12 cellular contexts compared by ENCODE assay signal in the genomic region with DNA sequence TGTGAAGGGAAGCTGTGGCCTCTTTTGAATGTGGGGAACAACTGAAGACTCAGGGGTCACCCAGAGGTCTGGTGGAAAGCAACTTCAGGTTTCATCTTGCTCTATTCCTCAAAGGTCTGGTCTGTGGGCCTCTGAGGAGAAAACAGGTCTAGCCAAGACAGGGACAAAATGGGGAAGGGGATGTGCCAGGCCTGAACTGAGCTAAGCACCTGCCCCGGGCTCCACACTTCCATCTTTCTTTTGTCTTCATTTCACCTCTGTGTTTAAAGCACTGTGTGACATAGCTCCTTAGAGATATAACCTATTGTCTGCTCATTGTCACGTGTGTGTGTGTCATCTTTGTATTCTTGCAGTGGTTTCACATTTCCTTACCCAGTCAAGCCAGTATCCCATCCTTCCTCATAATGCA. TPM values are rescaled to one million over a fixed set of nuclear protein-coding genes. Genes with fewer than 3 reads are reported as not detected.
DNase-seq lines count a peak whose midpoint lies in the region; ATAC-seq, FAIRE-seq and TF ChIP-seq lines count a peak whose summit lies in the region.
"Had no signal": no experiment of that assay in that cellular context is flagged by ENCODE, and none has a peak within 500 bp of the region (broad histone marks: within the 10 kb centered on the region; RNA-seq: fewer than 3 reads in every experiment).

No MANE protein-coding gene starts in this region.

- no peaks in the 10 kb centered on the region for H3K27me3 ChIP-seq in SK-N-SH (ENCODE audit: insufficient read depth)
- H3K27me3 ChIP-seq in adrenal gland = no peaks in the 10 kb centered on the region
- no peaks in the 10 kb centered on the region for H3K27me3 ChIP-seq in HepG2 (ENCODE audit: control insufficient read depth in 1 of 2, insufficient read depth in 2 of 2, low read length in 2 of 2)
- H3K27me3 ChIP-seq: tibial nerve had no signal

- POLR2A ChIA-PET in SK-N-SH (lab: Yijun Ruan, JAX) = interaction anchor here (0.7 kb wide), 1 partner anchor 85 kb away, joined by 4 read pairs; a partner anchor contains a TSS
- POLR2A ChIA-PET in HepG2 (lab: Yijun Ruan, JAX) = interaction anchor here (0.9 to 17.4 kb wide), 4 partner anchors 8 to 85 kb away, joined by 3 to 514 read pairs (median 35); a partner anchor contains a TSS

- H3K4me2 ChIP-seq in SK-N-SH = no peak overlapping the region
- no peak overlapping the region for H3K4me2 ChIP-seq in HepG2 (ENCODE audit: low read depth, low read length)

- intact Hi-C loops in adrenal gland (cut with DNase I) (no loop called here), HepG2 (cut with micrococcal nuclease; ENCODE audit: unreplicated experiment) (no loop called here)

- H3F3A ChIP-seq in SK-N-SH (replicated peaks; ENCODE audit: insufficient read depth) = peaks cover 21% of the 10 kb centered on the region

- H4K20me1 ChIP-seq in SK-N-SH (ENCODE audit: insufficient read depth) = no peaks in the 10 kb centered on the region
- no peaks in the 10 kb centered on the region for H4K20me1 ChIP-seq in HepG2 (ENCODE audit: insufficient read depth, low read length)

- no peak for TF ChIP-seq POLR2A in adrenal gland (IDR thresholded peaks at IDR 0.05)
- no peak for TF ChIP-seq POLR2A in HepG2 (IDR thresholded peaks at IDR 0.05; ENCODE audit: insufficient read depth in 1 of 2, low read depth in 2 of 2, low read length in 2 of 2)

- no peak overlapping the region for H2AFZ ChIP-seq in SK-N-SH (ENCODE audit: low read depth)
- no peak overlapping the region for H2AFZ ChIP-seq in HepG2 (ENCODE audit: low read length)

- peaks cover 10% of the 10 kb centered on the region for H3K36me3 Mint-ChIP-seq in type B pancreatic cell

- H3K4me1 Mint-ChIP-seq in type B pancreatic cell (ENCODE audit: unreplicated experiment) = peaks cover 44% of the 10 kb centered on the region

- no peaks in the 10 kb centered on the region for H3K9me3 ChIP-seq in SK-N-SH
- no peaks in the 10 kb centered on the region for H3K9me3 ChIP-seq in adrenal gland (replicated peaks in 1 of 3)
- H3K9me3 ChIP-seq in HepG2 (ENCODE audit: low read length) = no peaks in the 10 kb centered on the region
- H3K9me3 ChIP-seq: tibial nerve had no signal

- in situ Hi-C loops in HepG2 (cut with HindIII; ENCODE audit: extremely low pct_ligation_motif_present, low pct_unique_long_range_greater_than_20kb) = no loop called here

- H3K36me3 ChIP-seq in SK-N-SH (replicated peaks in 1 of 2; ENCODE audit: control insufficient read depth in 1 of 2, insufficient read depth in 2 of 2, low read length in 1 of 2) = peaks cover 0 to 9% of the 10 kb centered on the region in 2 experiments
- peaks cover 0 to 22% of the 10 kb centered on the region in 2 donors for H3K36me3 ChIP-seq in adrenal gland (replicated peaks in 1 of 2)
- H3K36me3 ChIP-seq in HepG2 (replicated peaks in 1 of 2; ENCODE audit: control insufficient read depth in 1 of 2, insufficient read depth in 2 of 2, low read length in 2 of 2) = peaks cover 8 to 33% of the 10 kb centered on the region in 2 experiments; a peak in 4 of 5 replicates

- H3K9me3 Mint-ChIP-seq in type B pancreatic cell = no peaks in the 10 kb centered on the region

- peaks cover 20 to 23% of the 10 kb centered on the region in 2 experiments; a peak in 3 of 4 replicates for H3K4me1 ChIP-seq in SK-N-SH (ENCODE audit: control insufficient read depth in 1 of 2, insufficient read depth in 2 of 2, low read depth in 1 of 2, low read length in 1 of 2)
- peaks cover 21 to 23% of the 10 kb centered on the region in 2 donors for H3K4me1 ChIP-seq in adrenal gland (replicated peaks in 1 of 2)
- H3K4me1 ChIP-seq in HepG2 (ENCODE audit: insufficient read depth, low read length) = peaks cover 80% of the 10 kb centered on the region

- WGBS in SK-N-SH (ENCODE audit: low lambda C conversion rate) = 100% methylated on average over 2 of the region's 2 CpGs
- WGBS in adrenal gland, 4 donors = 73 to 82% (median 78%) methylated on average over 2 of the region's 2 CpGs
- WGBS in HepG2 (ENCODE audit: low lambda C conversion rate) = 88% methylated on average over 2 of the region's 2 CpGs

- H3K27ac Mint-ChIP-seq in type B pancreatic cell = peak overlapping the region; percentile 97

- CTCF ChIA-PET in SK-N-SH (lab: Yijun Ruan, JAX) = interaction anchor here (1.3 to 7.5 kb wide), 6 partner anchors 16 to 86 kb away, joined by 5 to 66 read pairs (median 6); a partner anchor contains a TSS
- CTCF ChIA-PET in HepG2 (lab: Yijun Ruan, JAX; ENCODE audit: low intra/inter-chr PET ratio, low total read pairs) = no interaction called here

- TF ChIP-seq RAD21 in SK-N-SH (IDR thresholded peaks at IDR 0.05; ENCODE audit: low read length) (no peak), HepG2 (CRISPR knock-in tag; IDR thresholded peaks at IDR 0.05) (no peak)

- no peak for FAIRE-seq in HepG2 (lab: Jason Lieb, UNC)

- H3K27ac ChIP-seq in SK-N-SH (ENCODE audit: low read depth in 2 of 2, low read length in 1 of 2) = peak overlapping the region; percentile 96 to 98
- H3K27ac ChIP-seq in adrenal gland = peak overlapping the region in 4 of 5 donors; percentile 90 to 97 (median 95)
- H3K27ac ChIP-seq in HepG2 (ENCODE audit: extremely low read length, insufficient read depth, low read length) = peak overlapping the region; percentile 90

- H3K79me2 ChIP-seq in SK-N-SH (ENCODE audit: insufficient read depth) (no peaks in the 10 kb centered on the region), HepG2 (ENCODE audit: insufficient read depth, low read length) (peaks cover 5% of the 10 kb centered on the region)

- no peaks in the 10 kb centered on the region for H3K9me2 ChIP-seq in SK-N-SH

- no TSS peak for BruUV-seq in HepG2 (replicated peaks; lab: Mats Ljungman, UMichigan)

- no peak for DNase-seq in SK-N-SH
- no peak for DNase-seq in adrenal gland
- DNase-seq in HepG2 (ENCODE audit: low spot score) = no peak
- no peak for DNase-seq in type B pancreatic cell (ENCODE audit: extremely low spot score, unreplicated experiment)
- no peak for DNase-seq in DMS 273 (lab: John Stamatoyannopoulos, UW; ENCODE audit: unreplicated experiment)
- DNase-seq in superior temporal gyrus (ENCODE audit: extremely low spot score) = no peak
- DNase-seq: activated CD4-positive, alpha-beta T cell treated with anti-CD3 and anti-CD28 coated beads, Interleukin-2, amount 50 U/mL, for 4 hours; NCI-H1436; stimulated activated CD4-positive, alpha-beta T cell treated with anti-CD3 and anti-CD28 coated beads, Interleukin-4, amount 100 ng/mL, for 4 hours had no signal

- TF ChIP-seq EP300 in SK-N-SH (IDR thresholded peaks at IDR 0.05; ENCODE audit: borderline replicate concordance in 1 of 2, low read depth in 1 of 2, low read length in 1 of 2) (no peak), HepG2 (IDR thresholded peaks at IDR 0.05; ENCODE audit: low read depth in 2 of 2, low read length in 2 of 2) (no peak), HepG2 (CRISPR knock-in tag; IDR thresholded peaks at IDR 0.05; ENCODE audit: borderline replicate concordance) (no peak)

- ATAC-seq in SK-N-SH treated with all-trans-retinoic acid at 6 μM for 48 hours (no peak), HepG2 (no peak), HG02973 (IDR thresholded peaks at IDR 0.05; ENCODE audit: unreplicated experiment) (no peak)

- H3K9ac ChIP-seq in SK-N-SH (no peak overlapping the region), HepG2 (ENCODE audit: insufficient read depth, low read depth, low read length) (peak overlapping the region; percentile 49)

- H3K4me3 Mint-ChIP-seq in type B pancreatic cell = no peak overlapping the region

- H3K4me3 ChIP-seq in SK-N-SH (ENCODE audit: low read depth in 2 of 2, low read length in 1 of 2) (no peak overlapping the region), adrenal gland (no peak overlapping the region), HepG2 (replicated peaks in 1 of 3; ENCODE audit: insufficient read depth in 1 of 3, low read depth in 2 of 3, low read length in 3 of 3) (no peak overlapping the region)
- H3K4me3 ChIP-seq: tibial nerve had no signal

- H3K27me3 Mint-ChIP-seq in type B pancreatic cell = no peaks in the 10 kb centered on the region

- no peak for TF ChIP-seq CTCF in SK-N-SH (IDR thresholded peaks at IDR 0.05)
- no peak for TF ChIP-seq CTCF in adrenal gland (IDR thresholded peaks at IDR 0.05)
- no peak for TF ChIP-seq CTCF in HepG2 (CRISPR knock-in tag; IDR thresholded peaks at IDR 0.05)
- TF ChIP-seq CTCF in type B pancreatic cell (conservative IDR thresholded peaks at IDR 0.05) = no peak

RNA-seq across cellular contexts. Expression of a gene that starts 19.9 kb away (rescaled TPM):
- polyA plus RNA-seq in SK-N-SH (2012; rRNA removed) (74.1 and 129 TPM in 2 replicates), adrenal gland (1 to 10 TPM in 2 of 3 donors, under 1 TPM in 1; 0.33 to 5.3 (median 2.6) TPM), HepG2 (2011; rRNA removed) (422 and 537 TPM in 2 replicates)
- polyA plus RNA-seq in SK-N-SH (2012; cell fraction: cytosol; rRNA removed) = 48.5 and 76.8 TPM in 2 replicates
- polyA plus RNA-seq in SK-N-SH (2012; cell fraction: nucleus; rRNA removed) = 193 and 251 TPM in 2 replicates
- total RNA-seq in adrenal gland (10 to 100 TPM in 4 of 8 donors, 1 to 10 TPM in 3, under 1 TPM in 1; 0.90 to 29.2 (median 9.0) TPM), HepG2 (2016; rRNA removed; fragmentation: Illumina TruSeq; extraction: Trizol) (43.0 and 146 TPM in 2 replicates), type B pancreatic cell (ENCODE audit: low replicate concordance) (102 and 106 TPM in 2 replicates)
- total RNA-seq in HepG2 (2016; cell fraction: cytosol; rRNA removed; fragmentation: Illumina TruSeq; extraction: Trizol; ENCODE audit: low read depth) = 42.0 and 45.2 TPM in 2 replicates
- 37.4 and 148 TPM in 2 replicates for total RNA-seq in HepG2 (2016; cell fraction: insoluble cytoplasmic fraction; rRNA removed; fragmentation: Illumina TruSeq; extraction: Trizol)
- total RNA-seq in HepG2 (2016; cell fraction: membrane; rRNA removed; fragmentation: Illumina TruSeq; extraction: Trizol) = 53.4 and 57.4 TPM in 2 replicates
- 112 and 139 TPM in 2 replicates for total RNA-seq in HepG2 (2016; cell fraction: nucleus; rRNA removed; fragmentation: Illumina TruSeq; extraction: Trizol)
- polyA plus RNA-seq in HepG2 (2011; cell fraction: cytosol; rRNA removed) = 539 and 794 TPM in 2 replicates
- 1,510 and 1,558 TPM in 2 replicates for polyA plus RNA-seq in HepG2 (2011; cell fraction: nucleus; rRNA removed)
- polyA plus RNA-seq in HepG2 (2012) = 229 and 758 TPM in 2 replicates
- 22.2 and 24.9 TPM in 2 replicates for polyA plus RNA-seq in HepG2 (2016; cell fraction: cytosol; fragmentation: Illumina TruSeq; extraction: Trizol; ENCODE audit: low read depth)
- polyA plus RNA-seq in HepG2 (2016; cell fraction: insoluble cytoplasmic fraction; fragmentation: Illumina TruSeq; extraction: Trizol; ENCODE audit: low read depth) = 49.2 and 57.0 TPM in 2 replicates
- polyA plus RNA-seq in HepG2 (2016; cell fraction: membrane; fragmentation: Illumina TruSeq; extraction: Trizol; ENCODE audit: low read depth) = 30.8 and 31.5 TPM in 2 replicates
- 315 and 334 TPM in 2 replicates for polyA plus RNA-seq in HepG2 (2016; cell fraction: nucleus; fragmentation: Illumina TruSeq; extraction: Trizol; ENCODE audit: insufficient read depth, low read depth)
- 4.5 and 440 TPM in 2 replicates for polyA minus RNA-seq in HepG2 (2011; rRNA and poly(A)+ RNA removed; ENCODE audit: low replicate concordance)
- 366 and 433 TPM in 2 replicates for polyA minus RNA-seq in HepG2 (2011; cell fraction: cytosol; rRNA and poly(A)+ RNA removed)
- polyA minus RNA-seq in HepG2 (2011; cell fraction: nucleus; rRNA and poly(A)+ RNA removed) = 115 and 151 TPM in 2 replicates

RNA-seq across cellular contexts. Expression of a gene that starts 25.6 kb away (rescaled TPM):
- polyA plus RNA-seq in SK-N-SH (2012; rRNA removed) (13.8 and 13.9 TPM in 2 replicates), adrenal gland (10 to 100 TPM; 20.3 to 46.1 (median 21.1) TPM), HepG2 (2011; rRNA removed) (53.1 and 64.3 TPM in 2 replicates)
- 6.6 and 6.9 TPM in 2 replicates for polyA plus RNA-seq in SK-N-SH (2012; cell fraction: cytosol; rRNA removed)
- polyA plus RNA-seq in SK-N-SH (2012; cell fraction: nucleus; rRNA removed) = 29.5 and 30.2 TPM in 2 replicates
- total RNA-seq in adrenal gland (10 to 100 TPM; 31.6 to 89.2 (median 58.6) TPM), HepG2 (2016; rRNA removed; fragmentation: Illumina TruSeq; extraction: Trizol) (56.6 and 57.7 TPM in 2 replicates), type B pancreatic cell (ENCODE audit: low replicate concordance) (28.8 and 46.7 TPM in 2 replicates)
- total RNA-seq in HepG2 (2016; cell fraction: cytosol; rRNA removed; fragmentation: Illumina TruSeq; extraction: Trizol; ENCODE audit: low read depth) = 13.1 and 14.4 TPM in 2 replicates
- total RNA-seq in HepG2 (2016; cell fraction: insoluble cytoplasmic fraction; rRNA removed; fragmentation: Illumina TruSeq; extraction: Trizol) = 51.1 and 64.9 TPM in 2 replicates
- total RNA-seq in HepG2 (2016; cell fraction: membrane; rRNA removed; fragmentation: Illumina TruSeq; extraction: Trizol) = 36.0 and 36.7 TPM in 2 replicates
- total RNA-seq in HepG2 (2016; cell fraction: nucleus; rRNA removed; fragmentation: Illumina TruSeq; extraction: Trizol) = 30.3 and 33.5 TPM in 2 replicates
- polyA plus RNA-seq in HepG2 (2011; cell fraction: cytosol; rRNA removed) = 37.2 and 38.6 TPM in 2 replicates
- polyA plus RNA-seq in HepG2 (2011; cell fraction: nucleus; rRNA removed) = 97.0 and 102 TPM in 2 replicates
- 26.8 and 28.6 TPM in 2 replicates for polyA plus RNA-seq in HepG2 (2012)
- 15.6 and 16.2 TPM in 2 replicates for polyA plus RNA-seq in HepG2 (2016; cell fraction: cytosol; fragmentation: Illumina TruSeq; extraction: Trizol; ENCODE audit: low read depth)
- polyA plus RNA-seq in HepG2 (2016; cell fraction: insoluble cytoplasmic fraction; fragmentation: Illumina TruSeq; extraction: Trizol; ENCODE audit: low read depth) = 40.6 and 44.1 TPM in 2 replicates
- 22.8 and 23.5 TPM in 2 replicates for polyA plus RNA-seq in HepG2 (2016; cell fraction: membrane; fragmentation: Illumina TruSeq; extraction: Trizol; ENCODE audit: low read depth)
- polyA plus RNA-seq in HepG2 (2016; cell fraction: nucleus; fragmentation: Illumina TruSeq; extraction: Trizol; ENCODE audit: insufficient read depth, low read depth) = 51.1 and 66.5 TPM in 2 replicates
- polyA minus RNA-seq in HepG2 (2011; rRNA and poly(A)+ RNA removed; ENCODE audit: low replicate concordance) = 22.4 and 187 TPM in 2 replicates
- 44.1 and 52.6 TPM in 2 replicates for polyA minus RNA-seq in HepG2 (2011; cell fraction: cytosol; rRNA and poly(A)+ RNA removed)
- polyA minus RNA-seq in HepG2 (2011; cell fraction: nucleus; rRNA and poly(A)+ RNA removed) = 46.4 and 57.7 TPM in 2 replicates

RNA-seq across cellular contexts. Expression of a gene that starts 31.4 kb away (rescaled TPM):
- polyA plus RNA-seq in SK-N-SH (2012; rRNA removed) (not detected in 2 replicates), adrenal gland (10 to 100 TPM in 1 of 3 donors, 1 to 10 TPM in 2; 5.1 to 18.4 (median 8.5) TPM), HepG2 (2011; rRNA removed) (0.53 and 0.85 TPM in 2 replicates)
- polyA plus RNA-seq in SK-N-SH (2012; cell fraction: cytosol; rRNA removed) = not detected in 2 replicates
- polyA plus RNA-seq in SK-N-SH (2012; cell fraction: nucleus; rRNA removed) = not detected in 2 replicates
- total RNA-seq in adrenal gland (10 to 100 TPM in 7 of 8 donors, 1 to 10 TPM in 1; 8.7 to 38.2 (median 22.5) TPM), HepG2 (2016; rRNA removed; fragmentation: Illumina TruSeq; extraction: Trizol) (0.13 TPM in 1 of 2 replicates, not detected in the other), type B pancreatic cell (ENCODE audit: low replicate concordance) (0.19 TPM in 1 of 2 replicates, not detected in the other)
- 0.20 TPM in 1 of 2 replicates, not detected in the other for total RNA-seq in HepG2 (2016; cell fraction: cytosol; rRNA removed; fragmentation: Illumina TruSeq; extraction: Trizol; ENCODE audit: low read depth)
- total RNA-seq in HepG2 (2016; cell fraction: insoluble cytoplasmic fraction; rRNA removed; fragmentation: Illumina TruSeq; extraction: Trizol) = 0.11 TPM in 1 of 2 replicates, not detected in the other
- 0.17 and 0.19 TPM in 2 replicates for total RNA-seq in HepG2 (2016; cell fraction: membrane; rRNA removed; fragmentation: Illumina TruSeq; extraction: Trizol)
- 0.25 TPM in 1 of 2 replicates, not detected in the other for total RNA-seq in HepG2 (2016; cell fraction: nucleus; rRNA removed; fragmentation: Illumina TruSeq; extraction: Trizol)
- polyA plus RNA-seq in HepG2 (2011; cell fraction: cytosol; rRNA removed) = 0.66 and 0.68 TPM in 2 replicates
- polyA plus RNA-seq in HepG2 (2011; cell fraction: nucleus; rRNA removed) = 0.16 and 0.35 TPM in 2 replicates
- 0.11 and 0.13 TPM in 2 replicates for polyA plus RNA-seq in HepG2 (2012)
- 0.05 TPM in 1 of 2 replicates, not detected in the other for polyA plus RNA-seq in HepG2 (2016; cell fraction: cytosol; fragmentation: Illumina TruSeq; extraction: Trizol; ENCODE audit: low read depth)
- polyA plus RNA-seq in HepG2 (2016; cell fraction: insoluble cytoplasmic fraction; fragmentation: Illumina TruSeq; extraction: Trizol; ENCODE audit: low read depth) = 0.12 and 0.15 TPM in 2 replicates
- 0.13 TPM in 1 of 2 replicates, not detected in the other for polyA plus RNA-seq in HepG2 (2016; cell fraction: membrane; fragmentation: Illumina TruSeq; extraction: Trizol; ENCODE audit: low read depth)
- polyA plus RNA-seq in HepG2 (2016; cell fraction: nucleus; fragmentation: Illumina TruSeq; extraction: Trizol; ENCODE audit: insufficient read depth, low read depth) = not detected in 2 replicates
- polyA minus RNA-seq in HepG2 (2011; rRNA and poly(A)+ RNA removed; ENCODE audit: low replicate concordance) = 0.60 TPM in 1 of 2 replicates, not detected in the other
- 0.40 and 0.70 TPM in 2 replicates for polyA minus RNA-seq in HepG2 (2011; cell fraction: cytosol; rRNA and poly(A)+ RNA removed)
- polyA minus RNA-seq in HepG2 (2011; cell fraction: nucleus; rRNA and poly(A)+ RNA removed) = 0.25 TPM in 1 of 2 replicates, not detected in the other

RNA-seq across cellular contexts. Expression of a gene that starts 43.2 kb away (rescaled TPM):
- polyA plus RNA-seq in SK-N-SH (2012; rRNA removed) (235 and 277 TPM in 2 replicates), adrenal gland (100 to 1,000 TPM; 105 to 195 (median 120) TPM), HepG2 (2011; rRNA removed) (65.8 and 66.8 TPM in 2 replicates)
- 193 and 249 TPM in 2 replicates for polyA plus RNA-seq in SK-N-SH (2012; cell fraction: cytosol; rRNA removed)
- 104 and 192 TPM in 2 replicates for polyA plus RNA-seq in SK-N-SH (2012; cell fraction: nucleus; rRNA removed)
- total RNA-seq in adrenal gland (100 to 1,000 TPM; 107 to 290 (median 161) TPM), HepG2 (2016; rRNA removed; fragmentation: Illumina TruSeq; extraction: Trizol) (166 and 188 TPM in 2 replicates), type B pancreatic cell (ENCODE audit: low replicate concordance) (196 and 223 TPM in 2 replicates)
- total RNA-seq in HepG2 (2016; cell fraction: cytosol; rRNA removed; fragmentation: Illumina TruSeq; extraction: Trizol; ENCODE audit: low read depth) = 129 and 159 TPM in 2 replicates
- total RNA-seq in HepG2 (2016; cell fraction: insoluble cytoplasmic fraction; rRNA removed; fragmentation: Illumina TruSeq; extraction: Trizol) = 185 and 208 TPM in 2 replicates
- total RNA-seq in HepG2 (2016; cell fraction: membrane; rRNA removed; fragmentation: Illumina TruSeq; extraction: Trizol) = 248 and 299 TPM in 2 replicates
- 62.8 and 69.8 TPM in 2 replicates for total RNA-seq in HepG2 (2016; cell fraction: nucleus; rRNA removed; fragmentation: Illumina TruSeq; extraction: Trizol)
- polyA plus RNA-seq in HepG2 (2011; cell fraction: cytosol; rRNA removed) = 97.1 and 133 TPM in 2 replicates
- polyA plus RNA-seq in HepG2 (2011; cell fraction: nucleus; rRNA removed) = 51.8 and 54.0 TPM in 2 replicates
- 62.7 and 78.9 TPM in 2 replicates for polyA plus RNA-seq in HepG2 (2012)
- polyA plus RNA-seq in HepG2 (2016; cell fraction: cytosol; fragmentation: Illumina TruSeq; extraction: Trizol; ENCODE audit: low read depth) = 166 and 238 TPM in 2 replicates
- polyA plus RNA-seq in HepG2 (2016; cell fraction: insoluble cytoplasmic fraction; fragmentation: Illumina TruSeq; extraction: Trizol; ENCODE audit: low read depth) = 205 and 220 TPM in 2 replicates
- polyA plus RNA-seq in HepG2 (2016; cell fraction: membrane; fragmentation: Illumina TruSeq; extraction: Trizol; ENCODE audit: low read depth) = 217 and 267 TPM in 2 replicates
- polyA plus RNA-seq in HepG2 (2016; cell fraction: nucleus; fragmentation: Illumina TruSeq; extraction: Trizol; ENCODE audit: insufficient read depth, low read depth) = 105 and 120 TPM in 2 replicates
- 40.8 and 88.8 TPM in 2 replicates for polyA minus RNA-seq in HepG2 (2011; rRNA and poly(A)+ RNA removed; ENCODE audit: low replicate concordance)
- polyA minus RNA-seq in HepG2 (2011; cell fraction: cytosol; rRNA and poly(A)+ RNA removed) = 24.9 and 32.6 TPM in 2 replicates
- 13.4 and 14.2 TPM in 2 replicates for polyA minus RNA-seq in HepG2 (2011; cell fraction: nucleus; rRNA and poly(A)+ RNA removed)

RNA-seq across cellular contexts. Expression of a gene that starts 53.2 kb away (rescaled TPM):
- 22.5 and 24.9 TPM in 2 replicates for polyA plus RNA-seq in SK-N-SH (2012; rRNA removed)
- 12.4 and 23.4 TPM in 2 replicates for polyA plus RNA-seq in SK-N-SH (2012; cell fraction: cytosol; rRNA removed)
- 89.0 and 178 TPM in 2 replicates for polyA plus RNA-seq in SK-N-SH (2012; cell fraction: nucleus; rRNA removed)
- total RNA-seq in adrenal gland = 100 to 1,000 TPM in 1 of 8 donors, 10 to 100 TPM in 7; 38.9 to 119 (median 73.7) TPM
- polyA plus RNA-seq in adrenal gland = 100 to 1,000 TPM in 2 of 3 donors, 1 to 10 TPM in 1; 9.1 to 160 (median 136) TPM
- 19.3 and 39.5 TPM in 2 replicates for total RNA-seq in HepG2 (2016; rRNA removed; fragmentation: Illumina TruSeq; extraction: Trizol)
- total RNA-seq in HepG2 (2016; cell fraction: cytosol; rRNA removed; fragmentation: Illumina TruSeq; extraction: Trizol; ENCODE audit: low read depth) = 95.2 and 104 TPM in 2 replicates
- total RNA-seq in HepG2 (2016; cell fraction: insoluble cytoplasmic fraction; rRNA removed; fragmentation: Illumina TruSeq; extraction: Trizol) = 14.4 and 39.0 TPM in 2 replicates
- 103 and 124 TPM in 2 replicates for total RNA-seq in HepG2 (2016; cell fraction: membrane; rRNA removed; fragmentation: Illumina TruSeq; extraction: Trizol)
- total RNA-seq in HepG2 (2016; cell fraction: nucleus; rRNA removed; fragmentation: Illumina TruSeq; extraction: Trizol) = 26.9 and 35.1 TPM in 2 replicates
- 20.8 and 33.4 TPM in 2 replicates for polyA plus RNA-seq in HepG2 (2011; rRNA removed)
- 11.6 and 28.6 TPM in 2 replicates for polyA plus RNA-seq in HepG2 (2011; cell fraction: cytosol; rRNA removed)
- 200 and 290 TPM in 2 replicates for polyA plus RNA-seq in HepG2 (2011; cell fraction: nucleus; rRNA removed)
- 18.2 and 31.6 TPM in 2 replicates for polyA plus RNA-seq in HepG2 (2012)
- 133 and 147 TPM in 2 replicates for polyA plus RNA-seq in HepG2 (2016; cell fraction: cytosol; fragmentation: Illumina TruSeq; extraction: Trizol; ENCODE audit: low read depth)
- polyA plus RNA-seq in HepG2 (2016; cell fraction: insoluble cytoplasmic fraction; fragmentation: Illumina TruSeq; extraction: Trizol; ENCODE audit: low read depth) = 34.3 and 41.3 TPM in 2 replicates
- polyA plus RNA-seq in HepG2 (2016; cell fraction: membrane; fragmentation: Illumina TruSeq; extraction: Trizol; ENCODE audit: low read depth) = 147 and 152 TPM in 2 replicates
- polyA plus RNA-seq in HepG2 (2016; cell fraction: nucleus; fragmentation: Illumina TruSeq; extraction: Trizol; ENCODE audit: insufficient read depth, low read depth) = 117 and 122 TPM in 2 replicates
- polyA minus RNA-seq in HepG2 (2011; rRNA and poly(A)+ RNA removed; ENCODE audit: low replicate concordance) = 10.3 and 12.3 TPM in 2 replicates
- polyA minus RNA-seq in HepG2 (2011; cell fraction: cytosol; rRNA and poly(A)+ RNA removed) = 12.0 and 13.9 TPM in 2 replicates
- 20.1 and 21.6 TPM in 2 replicates for polyA minus RNA-seq in HepG2 (2011; cell fraction: nucleus; rRNA and poly(A)+ RNA removed)
- total RNA-seq in type B pancreatic cell (ENCODE audit: low replicate concordance) = 76.7 and 99.0 TPM in 2 replicates
